8 cellular contexts compared by ENCODE assay signal in genomic region chr6:11224252-11224965, GRCh38. TPM values are rescaled to one million over a fixed set of nuclear protein-coding genes. Genes with fewer than 3 reads are reported as not detected.
DNase-seq lines count a peak whose midpoint lies in the region; ATAC-seq, FAIRE-seq and TF ChIP-seq lines count a peak whose summit lies in the region.

No MANE protein-coding gene starts in this region.

- H3K79me2 ChIP-seq in H1 (ENCODE audit: control insufficient read depth in 1 of 2, insufficient read depth in 2 of 2, low read length in 2 of 2), result no peaks in the 10 kb centered on the region
- peaks cover 98% of the 10 kb centered on the region for H3K79me2 ChIP-seq in hepatocyte

- no peak overlapping the region for H2BK120ac ChIP-seq in H1 (replicated peaks; ENCODE audit: low read depth, low read length)

- H3K36me3 Mint-ChIP-seq in T-helper 17 cell (ENCODE audit: low read depth), result peaks cover 5% of the 10 kb centered on the region

- H3K4me2 ChIP-seq in H1 (ENCODE audit: insufficient read depth in 1 of 2, low read depth in 2 of 2, low read length in 2 of 2) (no peak overlapping the region), hepatocyte (no peak overlapping the region)

- H2BK5ac ChIP-seq in H1 (ENCODE audit: low read depth, low read length), result no peak overlapping the region

- H3K27ac ChIP-seq in H1 (ENCODE audit: low read depth, low read length) (no peak overlapping the region), testis (no peak overlapping the region), hepatocyte (no peak overlapping the region)

- H3K23me2 ChIP-seq in H1 (ENCODE audit: low read depth, low read length), result no peaks in the 10 kb centered on the region

- intact Hi-C loops in testis (cut with DNase I; ENCODE audit: low total_unique reads), result no loop called here

- POLR2A ChIA-PET in H1 (lab: Charles Lee; ENCODE audit: partially characterized antibody), result no interaction called here

- no peaks in the 10 kb centered on the region for H3K27me3 Mint-ChIP-seq in T-helper 17 cell

- H3K4me3 ChIP-seq in H1 (ENCODE audit: extremely low read depth in 1 of 4, insufficient read depth in 2 of 4, low read depth in 3 of 4, low read length in 4 of 4) (no peak overlapping the region), testis (no peak overlapping the region), hepatocyte (no peak overlapping the region)

- no peak overlapping the region for H4K8ac ChIP-seq in H1 (ENCODE audit: extremely low read depth, insufficient read depth, low read length)

- DNase-seq in CD1c-positive myeloid dendritic cell (ENCODE audit: extremely low spot score), result peak; percentile 18
- DNase-seq in T-helper 17 cell, result no peak
- no peak for DNase-seq in H1 (ENCODE audit: low read depth in 1 of 2, low spot score in 2 of 2)
- peak; percentile 53 for DNase-seq in stimulated activated CD4-positive, alpha-beta T cell treated with anti-CD3 and anti-CD28 coated beads, Interleukin-15, amount 100 ng/mL, for 24 hours
- no peak for DNase-seq in testis
- DNase-seq in hepatocyte (ENCODE audit: low spot score), result no peak

- no peak overlapping the region for H2BK12ac ChIP-seq in H1 (ENCODE audit: low read depth, low read length)

- TF ChIP-seq CTCF in H1 (IDR thresholded peaks at IDR 0.05; ENCODE audit: control extremely low read depth in 1 of 3, insufficient read depth in 1 of 3, low read depth in 1 of 3, low read length in 3 of 3) (no peak), testis (IDR thresholded peaks at IDR 0.05) (no peak), hepatocyte (IDR thresholded peaks at IDR 0.05; ENCODE audit: poor library complexity) (no peak)

- H2AFZ ChIP-seq in H1 (ENCODE audit: low read length) (no peak overlapping the region), hepatocyte (no peak overlapping the region)

- H4K91ac ChIP-seq in H1 (replicated peaks; ENCODE audit: insufficient read length, low read length), result no peak overlapping the region

- no peak overlapping the region for H2BK15ac ChIP-seq in H1 (ENCODE audit: low read length)

- H3K79me1 ChIP-seq in H1 (ENCODE audit: low read depth, low read length), result peaks cover 2% of the 10 kb centered on the region; the same call in 1 of the 2 replicates

- H3K27me3 ChIP-seq in H1 (replicated peaks in 1 of 4; ENCODE audit: control insufficient read depth in 3 of 4, extremely low read depth in 1 of 4, insufficient read depth in 3 of 4, low read length in 3 of 4) (no peaks in the 10 kb centered on the region), testis (no peaks in the 10 kb centered on the region), hepatocyte (no peaks in the 10 kb centered on the region)

- H3K23ac ChIP-seq in H1 (ENCODE audit: insufficient read length), result no peak overlapping the region

- no peaks in the 10 kb centered on the region for H3K9me3 ChIP-seq in T-helper 17 cell (ENCODE audit: control insufficient read depth, low read length, poor library complexity, severe bottlenecking)
- H3K9me3 ChIP-seq in H1 (ENCODE audit: insufficient read depth in 2 of 2, low read depth in 1 of 2, low read length in 1 of 2), result no peaks in the 10 kb centered on the region
- no peaks in the 10 kb centered on the region for H3K9me3 ChIP-seq in testis
- H3K9me3 ChIP-seq in hepatocyte (ENCODE audit: low read depth), result no peaks in the 10 kb centered on the region

- ATAC-seq in GM21723 (IDR thresholded peaks at IDR 0.05; ENCODE audit: unreplicated experiment) (peak; percentile 62), T-helper 17 cell (peak; percentile 81), HG02840 (IDR thresholded peaks at IDR 0.05; ENCODE audit: low FRiP score, unreplicated experiment) (no peak)

- CTCF ChIA-PET in H1 (lab: Charles Lee; ENCODE audit: partially characterized antibody), result interaction anchor here (0.7 to 1.1 kb wide), 3 partner anchors 18 to 131 kb away, joined by 3 to 4 read pairs (median 3); partner anchors contain the start of gene SMIM13

- H4K20me1 ChIP-seq in H1 (replicated peaks in 1 of 2; ENCODE audit: control insufficient read depth in 1 of 2, insufficient read depth in 2 of 2, low read length in 2 of 2) (no peaks in the 10 kb centered on the region), hepatocyte (ENCODE audit: insufficient read depth, poor library complexity, severe bottlenecking) (peaks cover 19% of the 10 kb centered on the region)

- no peak for TF ChIP-seq EP300 in H1 (IDR thresholded peaks at IDR 0.05; ENCODE audit: borderline replicate concordance in 1 of 2, low read depth in 2 of 2, low read length in 2 of 2)

- H3K14ac ChIP-seq in H1 (ENCODE audit: insufficient read length), result no peak overlapping the region

- H3K9me2 ChIP-seq in hepatocyte (replicated peaks; ENCODE audit: insufficient read depth), result no peaks in the 10 kb centered on the region

- no peak overlapping the region for H3K9ac ChIP-seq in H1 (replicated peaks in 1 of 4; ENCODE audit: extremely low read depth in 1 of 4, low read depth in 3 of 4, low read length in 3 of 4)

- FAIRE-seq in H1 (lab: Jason Lieb, UNC), result no peak

- H2AK5ac ChIP-seq in H1 (ENCODE audit: low read depth, low read length), result 0 out of 2 replicates have a peak overlapping the region, but pooled peaks have one; percentile 43

- no peak overlapping the region for H3K4ac ChIP-seq in H1 (replicated peaks; ENCODE audit: insufficient read length, low read depth, low read length)

- H3K36me3 ChIP-seq in H1 (ENCODE audit: control insufficient read depth in 2 of 4, insufficient read depth in 4 of 4, low read length in 3 of 4) (no peaks in the 10 kb centered on the region), testis (ENCODE audit: low read depth, missing control alignments) (no peaks in the 10 kb centered on the region), hepatocyte (replicated peaks; ENCODE audit: insufficient read depth, low read depth) (no peaks in the 10 kb centered on the region)

- H3K18ac ChIP-seq in H1 (ENCODE audit: extremely low read depth, low read length), result no peak overlapping the region

- H2BK20ac ChIP-seq in H1 (ENCODE audit: low read length), result no peak overlapping the region

- H3K4me1 ChIP-seq in H1 (replicated peaks in 1 of 4; ENCODE audit: control insufficient read depth in 3 of 4, insufficient read depth in 4 of 4, low read length in 3 of 4) (peaks cover 0 to 7% (median under 1%) of the 10 kb centered on the region in 4 experiments; a peak in 3 of 7 replicates), testis (peaks cover 17% of the 10 kb centered on the region), hepatocyte (ENCODE audit: insufficient read depth) (peaks cover 13% of the 10 kb centered on the region)

- 94% methylated on average over 9 of the region's 9 CpGs; no CpG with 5 or more reads in 1 of the 2 experiments for WGBS in H1 (ENCODE audit: extremely low coverage in 1 of 2, insufficient coverage in 1 of 2, insufficient read length in 1 of 2, insufficient replicate concordance in 2 of 2, low coverage in 1 of 2, low lambda C conversion rate in 2 of 2, missing lambda C conversion rate in 1 of 2), 2 experiments
- 82 to 84% methylated on average over 9 of the region's 9 CpGs for WGBS in testis, 2 donors
- WGBS in hepatocyte (ENCODE audit: low lambda C conversion rate, missing lambda C conversion rate), result 85% methylated on average over 9 of the region's 9 CpGs

- peaks cover 39% of the 10 kb centered on the region for H3K4me1 Mint-ChIP-seq in T-helper 17 cell

- TF ChIP-seq RAD21 in H1 (IDR thresholded peaks at IDR 0.05 in 1 of 2, conservative IDR thresholded peaks at IDR 0.05 in 1 of 2; ENCODE audit: low read depth in 2 of 2, low read length in 2 of 2), result no peak

- H4K5ac ChIP-seq in H1 (ENCODE audit: insufficient read length, low read depth, low read length), result no peak overlapping the region

- peak overlapping the region; percentile 83 for H3K27ac Mint-ChIP-seq in T-helper 17 cell

- peak overlapping the region; percentile 83 for H3K4me3 Mint-ChIP-seq in T-helper 17 cell

- H3K56ac ChIP-seq in H1 (replicated peaks; ENCODE audit: insufficient read length, low read depth, low read length), result no peak overlapping the region

- TF ChIP-seq POLR2A in H1 (IDR thresholded peaks at IDR 0.05; ENCODE audit: control extremely low read depth in 1 of 2, low read depth in 2 of 2, low read length in 2 of 2), result no peak
- TF ChIP-seq POLR2A in testis (IDR thresholded peaks at IDR 0.05), result no peak

TF ChIP-seq in H1, 55 proteins besides CTCF, POLR2A, EP300 and RAD21 (continues in another document):
- no peak for TF ChIP-seq EZH2 (IDR thresholded peaks at IDR 0.05; ENCODE audit: low read depth, low read length, severe bottlenecking)
- TF ChIP-seq RFX5 (IDR thresholded peaks at IDR 0.05; ENCODE audit: borderline replicate concordance, low read depth, low read length), result no peak
- no peak for TF ChIP-seq FOSL1 (IDR thresholded peaks at IDR 0.05; ENCODE audit: insufficient read depth, low read depth, low read length)
- TF ChIP-seq, protein P1, sequence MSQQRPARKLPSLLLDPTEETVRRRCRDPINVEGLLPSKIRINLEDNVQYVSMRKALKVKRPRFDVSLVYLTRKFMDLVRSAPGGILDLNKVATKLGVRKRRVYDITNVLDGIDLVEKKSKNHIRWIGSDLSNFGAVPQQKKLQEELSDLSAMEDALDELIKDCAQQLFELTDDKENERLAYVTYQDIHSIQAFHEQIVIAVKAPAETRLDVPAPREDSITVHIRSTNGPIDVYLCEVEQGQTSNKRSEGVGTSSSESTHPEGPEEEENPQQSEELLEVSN (IDR thresholded peaks at IDR 0.05), result no peak
- no peak for TF ChIP-seq NANOG (IDR thresholded peaks at IDR 0.05; ENCODE audit: insufficient read depth, low read depth, low read length, poor library complexity, severe bottlenecking)
- TF ChIP-seq JUN (IDR thresholded peaks at IDR 0.05; ENCODE audit: low read depth, low read length), result no peak
- TF ChIP-seq GABPA (IDR thresholded peaks at IDR 0.05; ENCODE audit: borderline replicate concordance, insufficient read depth, low read length), result no peak
- no peak for TF ChIP-seq POLR2AphosphoS5 (IDR thresholded peaks at IDR 0.05; ENCODE audit: low read depth, low read length)
- TF ChIP-seq SP4 (IDR thresholded peaks at IDR 0.05; ENCODE audit: low read length), result no peak

RNA-seq across cellular contexts. Expression of gene NEDD9, which starts 8.1 kb away (rescaled TPM):
- total RNA-seq in T-helper 17 cell (10 to 100 TPM; 63.5 to 64.9 TPM), testis (10 to 100 TPM; 31.8 to 67.0 TPM), hepatocyte (55.1 and 57.3 TPM in 2 replicates)
- total RNA-seq in H1 (2021; fragmentation: NEBNext Ultra II Directional; extraction: Animal tissue kit (Norgen Biotek cat#: 25700)), result 12.0 and 12.8 TPM in 2 replicates
- polyA plus RNA-seq in H1 (2011; rRNA removed) (3.6 and 5.7 TPM in 2 replicates), testis (ENCODE audit: insufficient read depth, low read depth, low replicate concordance) (21.0 TPM), hepatocyte (59.3 and 67.1 TPM in 2 replicates)
- polyA plus RNA-seq in H1 (2011; cell fraction: cytosol; rRNA removed), result 5.1 TPM
- 6.5 TPM for polyA plus RNA-seq in H1 (2011; cell fraction: nucleus; rRNA removed)
- polyA plus RNA-seq in H1 (2012, experiment 1 of 2), result 2.8 to 5.6 TPM (median 3.9 TPM) in 4 replicates
- 1.6 TPM for polyA plus RNA-seq in H1 (2012, experiment 2 of 2)
- 4.9 TPM for polyA plus RNA-seq in H1 (2013, experiment 1 of 2)
- 4.8 TPM for polyA plus RNA-seq in H1 (2013, experiment 2 of 2)
- polyA minus RNA-seq in H1 (2011; rRNA and poly(A)+ RNA removed), result 10.0 and 13.9 TPM in 2 replicates
- polyA minus RNA-seq in H1 (2011; cell fraction: cytosol; rRNA and poly(A)+ RNA removed), result 5.9 TPM
- polyA minus RNA-seq in H1 (2011; cell fraction: nucleus; rRNA and poly(A)+ RNA removed), result 5.2 TPM

Comparison
In these comparisons a context has a peak if more than half of its experiments do, and no peak if none do; other contexts are left out.
1. DNase-seq: peak in CD1c-positive myeloid dendritic cell (single experiment) and stimulated activated CD4-positive, alpha-beta T cell treated with anti-CD3 and anti-CD28 coated beads, Interleukin-15, amount 100 ng/mL, for 24 hours (single experiment); none in T-helper 17 cell (0 of 3), H1 (0 of 2), testis (single experiment) and hepatocyte (single experiment).